9 cellular contexts compared by ENCODE assay signal in the genomic region with DNA sequence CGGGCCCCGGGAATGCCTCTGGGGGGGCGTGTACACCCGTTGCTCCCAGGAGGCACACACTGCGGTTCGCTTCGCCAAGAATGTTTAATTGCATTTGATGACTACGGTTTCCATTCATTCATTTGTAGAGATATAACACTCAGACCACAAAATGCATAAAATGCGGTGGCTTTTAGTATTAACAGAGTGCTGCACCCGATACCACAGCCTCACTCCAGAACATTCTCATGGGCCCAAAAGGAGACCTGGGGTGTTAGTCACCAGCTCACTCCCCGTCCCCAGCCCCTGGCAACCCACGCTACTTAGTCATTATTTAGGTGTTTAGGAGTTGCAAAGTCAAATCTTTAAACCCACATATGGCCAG. TPM values are rescaled to one million over a fixed set of nuclear protein-coding genes. Genes with fewer than 3 reads are reported as not detected.
DNase-seq lines count a peak whose midpoint lies in the region; ATAC-seq and TF ChIP-seq lines count a peak whose summit lies in the region.
"Had no signal": no experiment of that assay in that cellular context is flagged by ENCODE, and none has a peak within 500 bp of the region (broad histone marks: within the 10 kb centered on the region; RNA-seq: fewer than 3 reads in every experiment).

No MANE protein-coding gene starts in this region.

- H3K36me3 ChIP-seq in ACC112 (ENCODE audit: insufficient read depth, low read length) (no peaks in the 10 kb centered on the region), colonic mucosa (no peaks in the 10 kb centered on the region)

- H3K4me1 ChIP-seq in ACC112 (ENCODE audit: control insufficient read depth, insufficient read depth, low read length, unreplicated experiment), result peaks cover 18% of the 10 kb centered on the region
- H3K4me1 ChIP-seq in colonic mucosa, result no peaks in the 10 kb centered on the region

- TF ChIP-seq POLR2A in NB4 (IDR thresholded peaks at IDR 0.05; ENCODE audit: extremely low read depth, insufficient read length), result no peak

- intact Hi-C loops in colonic mucosa (cut with DNase I), result no loop called here

- no peak overlapping the region for H3K9ac ChIP-seq in colonic mucosa (ENCODE audit: low read depth in 2 of 2, low read length in 2 of 2)

- in situ Hi-C loops in GM13977 (cut with MboI; ENCODE audit: low pct_unique_long_range_greater_than_20kb, low sequenced_read_pairs, unreplicated experiment), result no loop called here

- no peak for ATAC-seq in HG03095 (IDR thresholded peaks at IDR 0.05; ENCODE audit: unreplicated experiment)
- ATAC-seq: WTC11 had no signal

- H2AFZ ChIP-seq in ACC112 (ENCODE audit: low read length, unreplicated experiment), result no peak overlapping the region

- DNase-seq in NB4 (ENCODE audit: low read depth) (peak; percentile 57), myocyte (ENCODE audit: low read depth) (peak; percentile 82), GM13977 (ENCODE audit: low spot score) (no peak), colonic mucosa (no peak), DMS114 treated with DMSO at 0.1 percent for 48 hours (lab: John Stamatoyannopoulos, UW; ENCODE audit: unreplicated experiment) (no peak)
- peak; percentile 34 for DNase-seq in activated effector memory CD4-positive, alpha-beta T cell treated with Interleukin-2 at 50 U/mL for 16 hours

- no peak for TF ChIP-seq CTCF in NB4 (IDR thresholded peaks at IDR 0.05; ENCODE audit: low read depth, low read length)
- TF ChIP-seq CTCF in GM13977 (IDR thresholded peaks at IDR 0.05; ENCODE audit: extremely low read depth, insufficient read depth, missing control alignments), result no peak
- TF ChIP-seq CTCF in colonic mucosa (IDR thresholded peaks at IDR 0.05), result no peak

- H3K27ac ChIP-seq in ACC112 (ENCODE audit: low read depth, low read length), result peak overlapping the region; percentile 91
- H3K27ac ChIP-seq in colonic mucosa, result no peak overlapping the region

- H3K79me2 ChIP-seq in ACC112 (ENCODE audit: control insufficient read depth, insufficient read depth, low read length, unreplicated experiment), result no peaks in the 10 kb centered on the region

- H3K27me3 ChIP-seq in ACC112 (ENCODE audit: insufficient read depth, low read length) (no peaks in the 10 kb centered on the region), colonic mucosa (peaks cover 28% of the 10 kb centered on the region)

- no peaks in the 10 kb centered on the region for H3K9me3 ChIP-seq in colonic mucosa

- H3K4me3 ChIP-seq in ACC112 (ENCODE audit: low read depth, low read length) (no peak overlapping the region), NB4 (ENCODE audit: low read depth, low read length) (peak overlapping the region; percentile 36), colonic mucosa (no peak overlapping the region)

RNA-seq across cellular contexts. Expression of a gene that starts 21.8 kb away (rescaled TPM):
- total RNA-seq in myocyte (2.9 and 3.5 TPM in 2 replicates), colonic mucosa (under 1 TPM; 0.17 to 0.40 TPM)
- 13.1 TPM for polyA plus RNA-seq in myocyte (2012)

RNA-seq across cellular contexts. Expression of a gene that starts 21.8 kb away (rescaled TPM):
- total RNA-seq in myocyte (47.7 and 54.3 TPM in 2 replicates), colonic mucosa (10 to 100 TPM; 50.2 to 77.3 TPM)
- 64.9 TPM for polyA plus RNA-seq in myocyte (2012)

RNA-seq across cellular contexts. Expression of a gene that starts 28.2 kb away (rescaled TPM):
- total RNA-seq in myocyte (0.16 and 0.21 TPM in 2 replicates), colonic mucosa (not detected)
- polyA plus RNA-seq in myocyte (2012), result 0.61 TPM

RNA-seq across cellular contexts. Expression of a gene that starts 39.1 kb away (rescaled TPM):
- total RNA-seq in myocyte (519 and 528 TPM in 2 replicates), colonic mucosa (1,000 to 10,000 TPM in 1 of 2 donors, 100 to 1,000 TPM in 1; 920 to 1,084 TPM)
- 577 TPM for polyA plus RNA-seq in myocyte (2012)

RNA-seq across cellular contexts. Expression of a gene that starts 51.5 kb away (rescaled TPM):
- 86.4 and 94.6 TPM in 2 replicates for total RNA-seq in myocyte
- 77.1 TPM for polyA plus RNA-seq in myocyte (2012)
- 10 to 100 TPM; 54.6 to 74.7 TPM for total RNA-seq in colonic mucosa

Comparison
In these comparisons a context has a peak if more than half of its experiments do, and no peak if none do; other contexts are left out.
1. DNase-seq: peak in NB4 (single experiment), activated effector memory CD4-positive, alpha-beta T cell treated with Interleukin-2 at 50 U/mL for 16 hours (single experiment) and myocyte (single experiment); none in GM13977 (single experiment), colonic mucosa (single experiment) and DMS114 treated with DMSO at 0.1 percent for 48 hours (single experiment).